ENCODE assay signal across 16 cellular contexts in genomic region chr2:217074576-217075224, GRCh38.
DNase-seq lines count a peak whose midpoint lies in the region; FAIRE-seq and TF ChIP-seq lines count a peak whose summit lies in the region.
"Had no signal": no experiment of that assay in that cellular context is flagged by ENCODE, and none has a peak within 500 bp of the region (broad histone marks: within the 10 kb centered on the region; RNA-seq: fewer than 3 reads in every experiment).

No MANE protein-coding gene starts in this region.

- intact Hi-C loops in left ventricle myocardium inferior (cut with micrococcal nuclease), result loop anchor here (5.0 kb wide), 1 partner anchor 377 kb away; the partner anchor contains the start of gene IGFBP5
- intact Hi-C loops in mammary epithelial cell (cut with micrococcal nuclease), result no loop called here

- dilution Hi-C loops in mammary epithelial cell (cut with HindIII; ENCODE audit: low sequenced_read_pairs), result no loop called here

- no peaks in the 10 kb centered on the region for H4K20me1 ChIP-seq in mammary epithelial cell (ENCODE audit: insufficient read depth, low read length)

- H3K4me2 ChIP-seq in mammary epithelial cell (ENCODE audit: insufficient read depth, low read depth, low read length), result no peak overlapping the region

- no peak overlapping the region for H3K9ac ChIP-seq in rectal smooth muscle tissue (ENCODE audit: low read length)
- H3K9ac ChIP-seq in mammary epithelial cell (ENCODE audit: insufficient read depth, low read length), result no peak overlapping the region

- H3K4me3 ChIP-seq in left ventricle myocardium inferior (no peak overlapping the region), rectal smooth muscle tissue (ENCODE audit: low read length) (no peak overlapping the region), mammary epithelial cell (replicated peaks in 1 of 3; ENCODE audit: insufficient read depth in 1 of 3, low read depth in 2 of 3, low read length in 3 of 3) (no peak overlapping the region)
- H3K4me3 ChIP-seq: SJCRH30 had no signal

- no peak overlapping the region for H2AFZ ChIP-seq in mammary epithelial cell (ENCODE audit: low read depth, low read length)

- DNase-seq in EH (ENCODE audit: low read depth) (peak; percentile 55), left ventricle myocardium inferior (no peak), RCC 7860 (ENCODE audit: low spot score) (no peak), NCI-H748 (lab: John Stamatoyannopoulos, UW; ENCODE audit: unreplicated experiment) (no peak), activated T-cell treated with anti-CD3 and anti-CD28 coated beads for 4 hours (no peak), mammary epithelial cell (no peak)
- DNase-seq: activated CD4-positive, alpha-beta T cell treated with anti-CD3 and anti-CD28 coated beads, Interleukin-2, amount 10 ng/mL, durations not matched to agents 7 days and 5 days; effector CD4-positive, alpha-beta T cell; NCI-H1048; retina; stimulated activated naive CD8-positive, alpha-beta T cell treated with anti-CD3 and anti-CD28 coated beads, Interleukin-15, amount 100 ng/mL, for 72 hours; T1000 had no signal

- in situ Hi-C loops in mammary epithelial cell (cut with MboI; ENCODE audit: low sequenced_read_pairs in 2 of 2), result no loop called here

- H3K9me3 ChIP-seq in left ventricle myocardium inferior (replicated peaks), result no peaks in the 10 kb centered on the region
- no peaks in the 10 kb centered on the region for H3K9me3 ChIP-seq in mammary epithelial cell (replicated peaks; ENCODE audit: insufficient read depth, low read length)
- H3K9me3 ChIP-seq: SJCRH30 had no signal

- TF ChIP-seq CTCF in brain (conservative IDR thresholded peaks at IDR 0.05) (no peak), left ventricle myocardium inferior (IDR thresholded peaks at IDR 0.05; ENCODE audit: borderline replicate concordance) (no peak), mammary epithelial cell (conservative IDR thresholded peaks at IDR 0.05 in 1 of 2, IDR thresholded peaks at IDR 0.05 in 1 of 2; ENCODE audit: extremely low read depth in 1 of 2, insufficient read depth in 1 of 2, low read depth in 1 of 2, low read length in 2 of 2) (no peak)

- H3K27ac Mint-ChIP-seq in brain, result peak overlapping the region in 4 of 5 experiments; percentile 14 to 86 (median 60)
- H3K27ac Mint-ChIP-seq: activated CD4-positive, alpha-beta T cell treated with anti-CD3 and anti-CD28 coated beads, Interleukin-2, amount 10 ng/mL, durations not matched to agents 7 days and 5 days; activated T-helper 1 cell treated with anti-CD3 and anti-CD28 coated beads, Interleukin-12 subunit alpha, Interleukin-12 subunit beta, Interleukin-2, Interleukin-4 antibody, amounts not matched to agents 30 ng/mL and 10 ng/mL and 1 ng/mL, durations not matched to agents 14 hours and 24 hours and 36 hours had no signal

- H3K27ac ChIP-seq in left ventricle myocardium inferior (replicated peaks), result peak overlapping the region; percentile 85
- peak overlapping the region; percentile 56 for H3K27ac ChIP-seq in rectal smooth muscle tissue (ENCODE audit: low read depth, low read length)
- no peak overlapping the region for H3K27ac ChIP-seq in mammary epithelial cell (ENCODE audit: insufficient read depth, low read depth, low read length)
- H3K27ac ChIP-seq: SJCRH30 had no signal

- H3K4me3 Mint-ChIP-seq in brain, result no peak overlapping the region
- H3K4me3 Mint-ChIP-seq: activated CD4-positive, alpha-beta T cell treated with anti-CD3 and anti-CD28 coated beads, Interleukin-2, amount 10 ng/mL, durations not matched to agents 7 days and 5 days; activated T-helper 1 cell treated with anti-CD3 and anti-CD28 coated beads, Interleukin-12 subunit alpha, Interleukin-12 subunit beta, Interleukin-2, Interleukin-4 antibody, amounts not matched to agents 30 ng/mL and 10 ng/mL and 1 ng/mL, durations not matched to agents 14 hours and 24 hours and 36 hours; stimulated activated naive CD8-positive, alpha-beta T cell treated with anti-CD3 and anti-CD28 coated beads, Interleukin-15, amount 100 ng/mL, for 72 hours had no signal

- H3K9me3 Mint-ChIP-seq in brain, result no peaks in the 10 kb centered on the region
- H3K9me3 Mint-ChIP-seq: activated CD4-positive, alpha-beta T cell treated with anti-CD3 and anti-CD28 coated beads, Interleukin-2, amount 10 ng/mL, durations not matched to agents 7 days and 5 days; activated T-helper 1 cell treated with anti-CD3 and anti-CD28 coated beads, Interleukin-12 subunit alpha, Interleukin-12 subunit beta, Interleukin-2, Interleukin-4 antibody, amounts not matched to agents 30 ng/mL and 10 ng/mL and 1 ng/mL, durations not matched to agents 14 hours and 24 hours and 36 hours; stimulated activated naive CD8-positive, alpha-beta T cell treated with anti-CD3 and anti-CD28 coated beads, Interleukin-15, amount 100 ng/mL, for 72 hours had no signal

- CTCF ChIA-PET in mammary epithelial cell (lab: Charles Lee; ENCODE audit: low non-redundant PET), result no interaction called here

- no TSS peak for BruUV-seq in mammary epithelial cell (replicated peaks; lab: Mats Ljungman, UMichigan)

- H3K27me3 ChIP-seq in left ventricle myocardium inferior (ENCODE audit: low read depth) (no peaks in the 10 kb centered on the region), rectal smooth muscle tissue (ENCODE audit: control insufficient read depth, insufficient read depth, low read length) (no peaks in the 10 kb centered on the region), mammary epithelial cell (ENCODE audit: insufficient read depth, low read length) (no peaks in the 10 kb centered on the region)
- H3K27me3 ChIP-seq: SJCRH30 had no signal

- no peaks in the 10 kb centered on the region for H3K36me3 ChIP-seq in left ventricle myocardium inferior
- no peaks in the 10 kb centered on the region for H3K36me3 ChIP-seq in rectal smooth muscle tissue (ENCODE audit: control insufficient read depth, insufficient read depth, low read length)
- H3K36me3 ChIP-seq in mammary epithelial cell (ENCODE audit: insufficient read depth, low read length), result no peaks in the 10 kb centered on the region
- H3K36me3 ChIP-seq: SJCRH30 had no signal

- H3K27me3 Mint-ChIP-seq in brain, result no peaks in the 10 kb centered on the region
- H3K27me3 Mint-ChIP-seq: activated CD4-positive, alpha-beta T cell treated with anti-CD3 and anti-CD28 coated beads, Interleukin-2, amount 10 ng/mL, durations not matched to agents 7 days and 5 days had no signal

- 83% methylated on average over 4 of the region's 4 CpGs for WGBS in mammary epithelial cell (ENCODE audit: low coverage, missing lambda C conversion rate)

- peaks cover 37% of the 10 kb centered on the region for H3K4me1 ChIP-seq in left ventricle myocardium inferior
- H3K4me1 ChIP-seq in rectal smooth muscle tissue (ENCODE audit: control insufficient read depth, insufficient read depth, low read length), result peaks cover 9% of the 10 kb centered on the region
- H3K4me1 ChIP-seq in mammary epithelial cell (ENCODE audit: insufficient read depth, low read length), result no peaks in the 10 kb centered on the region

- no peaks in the 10 kb centered on the region for H3K79me2 ChIP-seq in mammary epithelial cell (ENCODE audit: insufficient read depth, low read length)

- FAIRE-seq in RCC 7860 (lab: Jason Lieb, UNC), result no peak

- no peaks in the 10 kb centered on the region for H3K36me3 Mint-ChIP-seq in brain

- peaks cover 27% of the 10 kb centered on the region for H3K4me1 Mint-ChIP-seq in brain
- H3K4me1 Mint-ChIP-seq: activated CD4-positive, alpha-beta T cell treated with anti-CD3 and anti-CD28 coated beads, Interleukin-2, amount 10 ng/mL, durations not matched to agents 7 days and 5 days had no signal
